In the genomic region with DNA sequence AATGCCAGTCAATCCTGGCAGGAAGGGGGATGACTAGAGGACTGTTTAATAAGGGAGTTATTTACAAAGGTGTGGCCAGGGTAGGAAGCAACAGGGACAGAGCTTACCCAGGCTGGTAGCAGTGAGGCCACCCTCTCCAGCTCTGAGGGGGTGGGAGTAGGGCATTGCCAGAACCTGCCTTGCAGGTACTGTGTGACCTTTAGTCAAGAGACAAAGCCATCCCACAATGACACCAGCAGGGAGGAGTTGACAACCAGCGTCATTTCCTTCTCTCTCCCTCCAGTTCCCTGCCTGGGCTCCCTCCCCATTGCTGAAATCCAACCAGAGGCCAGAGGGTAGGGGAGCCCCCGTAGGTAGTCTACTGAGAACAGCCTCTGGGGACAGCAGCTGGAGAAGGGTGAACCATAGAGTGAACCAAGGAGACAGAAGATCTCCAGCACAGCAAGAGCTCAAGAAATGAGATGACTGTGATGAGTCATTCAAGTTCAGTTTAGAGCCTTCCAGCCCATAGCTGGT, we compare ENCODE assay signal across 8 cellular contexts. TPM values are rescaled to one million over a fixed set of nuclear protein-coding genes. Genes with fewer than 3 reads are reported as not detected.
A peak's percentile ranks its signal among the peaks of the same experiment; 100 is the strongest.
DNase-seq lines count a peak whose midpoint lies in the region; TF ChIP-seq lines count a peak whose summit lies in the region.

No MANE protein-coding gene starts in this region.

- TF ChIP-seq CTCF in GM20000 (IDR thresholded peaks at IDR 0.05; ENCODE audit: extremely low read depth, missing control alignments), result no peak

- intact Hi-C loops in cardiac septum (cut with DNase I), result no loop called here

- DNase-seq in GM04504 (ENCODE audit: low read depth) (peak; percentile 6), GM20000 (ENCODE audit: low spot score) (peak; percentile 50), HT1080 (ENCODE audit: low read depth) (peak; percentile 21), fibroblast of peridontal ligament (ENCODE audit: extremely low read depth) (peak; percentile 23), middle frontal gyrus (ENCODE audit: extremely low spot score, low spot score) (no peak), cardiac septum (ENCODE audit: low spot score) (no peak), DMS114 treated with DMSO at 0.1 percent for 48 hours (lab: John Stamatoyannopoulos, UW; ENCODE audit: unreplicated experiment) (no peak), NCI-H2081 (lab: John Stamatoyannopoulos, UW) (no peak)

RNA-seq across cellular contexts. Expression of gene SPATA13, which starts 33.3 kb away (rescaled TPM):
- total RNA-seq in HT1080 (2014; rRNA removed; shearing (Covaris generic)), result 4.6 and 7.7 TPM in 2 replicates
- 1.6 and 2.5 TPM in 2 replicates for polyA plus RNA-seq in HT1080 (2015; cell fraction: cytosol; rRNA removed)
- 5.6 and 19.6 TPM in 2 replicates for polyA plus RNA-seq in HT1080 (2015; cell fraction: nucleus; rRNA removed)
- 8.0 TPM for total RNA-seq in cardiac septum

Comparison
In these comparisons a context has a peak if more than half of its experiments do, and no peak if none do; other contexts are left out.
1. DNase-seq: peak in GM04504 (single experiment), GM20000 (single experiment), HT1080 (single experiment) and fibroblast of peridontal ligament (single experiment); none in middle frontal gyrus (single experiment), cardiac septum (single experiment), DMS114 treated with DMSO at 0.1 percent for 48 hours (single experiment) and NCI-H2081 (0 of 2).